ENCODE assay signal across 20 cellular contexts in the genomic region with DNA sequence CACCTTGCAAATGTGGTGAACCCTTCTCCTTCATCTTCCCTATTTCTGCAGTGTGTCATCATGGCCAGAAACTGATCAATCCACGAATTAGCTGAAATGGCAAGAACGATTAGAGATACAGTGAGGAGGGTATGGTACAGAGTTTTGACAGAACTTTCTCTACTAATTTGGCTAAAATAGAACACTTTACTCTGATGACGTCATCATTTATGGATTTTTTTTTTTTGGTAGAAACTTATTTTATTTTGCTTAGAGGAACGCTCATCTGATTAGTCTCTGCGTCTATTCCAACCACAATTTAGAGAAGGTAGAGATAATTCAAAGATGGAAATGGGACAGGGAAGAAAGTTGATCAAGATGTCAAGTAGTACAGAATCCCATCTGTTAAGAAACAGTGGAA. TPM values are rescaled to one million over a fixed set of nuclear protein-coding genes. Genes with fewer than 3 reads are reported as not detected.
"Had no signal": no experiment of that assay in that cellular context is flagged by ENCODE, and none has a peak within 500 bp of the region (broad histone marks: within the 10 kb centered on the region; RNA-seq: fewer than 3 reads in every experiment).

No MANE protein-coding gene starts in this region.

RNA-seq across cellular contexts. Expression of a gene that starts 41.7 kb away (rescaled TPM):
- total RNA-seq: activated naive CD4-positive, alpha-beta T cell treated with anti-CD3 and anti-CD28 coated beads for 36 hours; activated naive CD4-positive, alpha-beta T cell treated with anti-CD3 and anti-CD28 coated beads, Interleukin-2, amount 50 U/mL, for 72 hours; activated naive CD8-positive, alpha-beta T cell treated with anti-CD3 and anti-CD28 coated beads for 36 hours; activated naive CD8-positive, alpha-beta T cell treated with anti-CD3 and anti-CD28 coated beads, Interleukin-2, amount 10 ng/mL, durations not matched to agents 7 days and 5 days; activated T-cell treated with anti-CD3 and anti-CD28 coated beads, Interleukin-2, amount 50 U/mL, for 4 hours; activated T-cell treated with anti-CD3 and anti-CD28 coated beads, Interleukin-2, amount 50 U/mL, for 72 hours; activated T-helper 1 cell treated with anti-CD3 and anti-CD28 coated beads, Interleukin-12 subunit alpha, Interleukin-12 subunit beta, Interleukin-2, Interleukin-4 antibody, amounts not matched to agents 30 ng/mL and 10 ng/mL and 1 ng/mL, durations not matched to agents 14 hours and 24 hours and 36 hours; activated T-helper 17 cell treated with anti-CD3 and anti-CD28 coated beads, Interleukin-2, amount 50 U/mL, for 72 hours; activated T-helper 2 cell treated with anti-CD3 and anti-CD28 coated beads, Interferon-gamma antibody, Interleukin-2, Interleukin-4, amounts not matched to agents 10 μg/mL and 5 μg/mL and 100 μg/mL, durations not matched to agents 14 hours and 24 hours and 36 hours; adrenal gland; aorta; ascending aorta; astrocyte; body of pancreas; breast epithelium; cardiac muscle cell; cardiac septum; cerebellum; chondrocyte had no signal
- polyA plus RNA-seq: adipose tissue, adrenal gland, aorta, cardiac muscle cell had no signal
